Comparison of ENCODE assay signal across 8 cellular contexts in genomic region chr17:62062313-62062712, GRCh38. TPM values are rescaled to one million over a fixed set of nuclear protein-coding genes. Genes with fewer than 3 reads are reported as not detected.
DNase-seq lines count a peak whose midpoint lies in the region; ATAC-seq, FAIRE-seq and TF ChIP-seq lines count a peak whose summit lies in the region.
"Had no signal": no experiment of that assay in that cellular context is flagged by ENCODE, and none has a peak within 500 bp of the region (broad histone marks: within the 10 kb centered on the region; RNA-seq: fewer than 3 reads in every experiment).

No MANE protein-coding gene starts in this region.

- H3K9me3 ChIP-seq in PC-3 (ENCODE audit: low read length), result no peaks in the 10 kb centered on the region
- H3K9me3 ChIP-seq in endothelial cell of umbilical vein (replicated peaks; ENCODE audit: control insufficient read depth, insufficient read depth, low read length), result no peaks in the 10 kb centered on the region

- FAIRE-seq in endothelial cell of umbilical vein (lab: Jason Lieb, UNC), result peak; percentile 67

- no peaks in the 10 kb centered on the region for H3K9me2 ChIP-seq in PC-3 (replicated peaks; ENCODE audit: low read length)

- intact Hi-C loops in PC-3 (cut with micrococcal nuclease), result loop anchor here (1.0 to 10.0 kb wide), 2 partner anchors 9 to 112 kb away; no protein-coding TSS in a partner anchor
- intact Hi-C loops in endothelial cell of umbilical vein (cut with micrococcal nuclease), result loop anchor here (10.0 kb wide), 1 partner anchor 162 kb away; no protein-coding TSS in a partner anchor

- H3K9ac ChIP-seq in PC-3 (ENCODE audit: low read length) (no peak overlapping the region), endothelial cell of umbilical vein (replicated peaks; ENCODE audit: extremely low read depth, insufficient read depth, low read length) (no peak overlapping the region)

- BruUV-seq in PC-3 (replicated peaks; lab: Mats Ljungman, UMichigan) (no TSS peak), endothelial cell of umbilical vein (replicated peaks; lab: Mats Ljungman, UMichigan) (no TSS peak)

- H3K4me3 ChIP-seq in GM12865 (ENCODE audit: low read depth, low read length) (peak overlapping the region; percentile 99), PC-3 (ENCODE audit: low read length) (peak overlapping the region; percentile 93), endothelial cell of umbilical vein (replicated peaks in 1 of 3; ENCODE audit: insufficient read depth in 1 of 3, low read depth in 1 of 3, low read length in 3 of 3) (peak overlapping the region in 1 of 3 experiments; percentile 88)

- H2AFZ ChIP-seq in PC-3 (ENCODE audit: low read length), result no peak overlapping the region
- no peak overlapping the region for H2AFZ ChIP-seq in endothelial cell of umbilical vein (ENCODE audit: low read depth, low read length)

- no peaks in the 10 kb centered on the region for H3K27me3 ChIP-seq in PC-3 (ENCODE audit: low read length)
- no peaks in the 10 kb centered on the region for H3K27me3 ChIP-seq in endothelial cell of umbilical vein (ENCODE audit: control insufficient read depth in 2 of 2, insufficient read depth in 2 of 2, low read length in 2 of 2)

- peak overlapping the region; percentile 86 for H3K4me2 ChIP-seq in PC-3 (ENCODE audit: low read length)
- H3K4me2 ChIP-seq in endothelial cell of umbilical vein (ENCODE audit: insufficient read depth, low read length), result peak overlapping the region; percentile 99

- peaks cover 2% of the 10 kb centered on the region for H3K9me1 ChIP-seq in endothelial cell of umbilical vein (replicated peaks; ENCODE audit: control insufficient read depth, extremely low read depth, insufficient read depth, low read length)

- H3K36me3 ChIP-seq in PC-3 (ENCODE audit: low read depth, low read length) (peaks cover 22% of the 10 kb centered on the region), endothelial cell of umbilical vein (ENCODE audit: control insufficient read depth in 2 of 2, extremely low read depth in 1 of 2, insufficient read depth in 2 of 2, low read length in 2 of 2) (no peaks in the 10 kb centered on the region)

- ATAC-seq in PC-3 (no peak), GM21786 (IDR thresholded peaks at IDR 0.05; ENCODE audit: unreplicated experiment) (no peak), GM18868 (IDR thresholded peaks at IDR 0.05; ENCODE audit: unreplicated experiment) (no peak)

- TF ChIP-seq POLR2A in endothelial cell of umbilical vein (IDR thresholded peaks at IDR 0.05; ENCODE audit: low read depth, low read length), result no peak

- H4K20me1 ChIP-seq in PC-3 (ENCODE audit: low read length), result peaks cover 49% of the 10 kb centered on the region
- H4K20me1 ChIP-seq in endothelial cell of umbilical vein (replicated peaks; ENCODE audit: control insufficient read depth, extremely low read depth, insufficient read depth, low read length), result peaks cover 23% of the 10 kb centered on the region

- dilution Hi-C loops in endothelial cell of umbilical vein (cut with MboI; ENCODE audit: extremely low pct_ligation_motif_present, low sequenced_read_pairs), result no loop called here

- H3K4me1 ChIP-seq in PC-3 (ENCODE audit: insufficient read depth, low read length), result peaks cover 24% of the 10 kb centered on the region
- H3K4me1 ChIP-seq in endothelial cell of umbilical vein (ENCODE audit: control insufficient read depth, extremely low read depth, insufficient read depth, low read length), result peaks cover 19% of the 10 kb centered on the region

- CTCF ChIA-PET in PC-3 (lab: Charles Lee) (interaction anchor here (1.7 kb wide), 1 partner anchor 47 kb away, joined by 11 read pairs; no protein-coding TSS in a partner anchor), endothelial cell of umbilical vein (lab: Charles Lee) (interaction anchor here (1.0 to 3.6 kb wide), 4 partner anchors 9 to 427 kb away, joined by 3 to 13 read pairs (median 4); no protein-coding TSS in a partner anchor)

- H3F3A ChIP-seq in PC-3 (ENCODE audit: low read length, unreplicated experiment), result no peaks in the 10 kb centered on the region

- H3K79me2 ChIP-seq in PC-3 (ENCODE audit: low read length), result peaks cover 83% of the 10 kb centered on the region
- peaks cover 80% of the 10 kb centered on the region for H3K79me2 ChIP-seq in endothelial cell of umbilical vein (ENCODE audit: control insufficient read depth, insufficient read depth, low read length)

- TF ChIP-seq CTCF in GM12865 (IDR thresholded peaks at IDR 0.05; ENCODE audit: insufficient read depth, low read depth, low read length, missing control alignments) (no peak), PC-3 (conservative IDR thresholded peaks at IDR 0.05; ENCODE audit: low read depth, low read length) (no peak), endothelial cell of umbilical vein (IDR thresholded peaks at IDR 0.05; ENCODE audit: extremely low read depth in 1 of 2, insufficient read depth in 1 of 2, low read depth in 1 of 2, low read length in 2 of 2) (no peak)

- H3K27ac ChIP-seq in PC-3 (ENCODE audit: low read length) (no peak overlapping the region), endothelial cell of umbilical vein (ENCODE audit: insufficient read depth, low read depth, low read length) (peak overlapping the region; percentile 31)

- POLR2A ChIA-PET in PC-3 (lab: Charles Lee; ENCODE audit: unreplicated experiment), result interaction anchor here (0.6 kb wide), 1 partner anchor 44 kb away, joined by 3 read pairs; no protein-coding TSS in a partner anchor
- POLR2A ChIA-PET in endothelial cell of umbilical vein (lab: Charles Lee), result no interaction called here

- DNase-seq in GM12865 (ENCODE audit: low read depth) (no peak), PC-3 (peak; percentile 6), endothelial cell of umbilical vein (ENCODE audit: low read depth, low spot score) (peak; percentile 57), renal cortical epithelial cell (ENCODE audit: low read depth) (peak; percentile 49), NCI-H2107 treated with DMSO at 0.1 percent for 48 hours (lab: John Stamatoyannopoulos, UW; ENCODE audit: unreplicated experiment) (no peak)
- DNase-seq: activated CD4-positive, CD25-positive, alpha-beta regulatory T cell treated with anti-CD3 and anti-CD28 coated beads, Interleukin-2, amount 50 U/mL, for 72 hours had no signal

TF ChIP-seq in endothelial cell of umbilical vein, 7 proteins besides CTCF, POLR2A, EP300 and RAD21:
- TF ChIP-seq FOS (IDR thresholded peaks at IDR 0.05; ENCODE audit: borderline replicate concordance, insufficient read depth, low read length) (peak; percentile 30), JUN (IDR thresholded peaks at IDR 0.05; ENCODE audit: borderline replicate concordance, insufficient read depth, insufficient read length, low read depth) (no peak)

RNA-seq across cellular contexts. Expression of gene MED13, which starts 2.8 kb away (rescaled TPM):
- 26.0 and 36.8 TPM in 2 replicates for total RNA-seq in PC-3 (2014; rRNA removed)
- 49.6 and 52.3 TPM in 2 replicates for total RNA-seq in endothelial cell of umbilical vein
- 10.0 and 11.6 TPM in 2 replicates for polyA plus RNA-seq in endothelial cell of umbilical vein
- 12.3 and 12.6 TPM in 2 replicates for polyA plus RNA-seq in endothelial cell of umbilical vein (2011; cell fraction: cytosol; rRNA removed)
- 40.0 and 44.5 TPM in 2 replicates for polyA plus RNA-seq in endothelial cell of umbilical vein (2011; cell fraction: nucleus; rRNA removed)
- 17.1 and 21.4 TPM in 2 replicates for polyA plus RNA-seq in endothelial cell of umbilical vein (2012)
- 185 and 196 TPM in 2 replicates for polyA minus RNA-seq in endothelial cell of umbilical vein
- polyA minus RNA-seq in endothelial cell of umbilical vein (2011; cell fraction: cytosol; rRNA and poly(A)+ RNA removed), result 45.4 TPM
- 165 and 243 TPM in 2 replicates for polyA minus RNA-seq in endothelial cell of umbilical vein (2011; cell fraction: nucleus; rRNA and poly(A)+ RNA removed)
- 33.5 and 81.0 TPM in 2 replicates for total RNA-seq in renal cortical epithelial cell

Comparison
In these comparisons a context has a peak if more than half of its experiments do, and no peak if none do; other contexts are left out.
1. DNase-seq: peak in PC-3 (single experiment), endothelial cell of umbilical vein (single experiment) and renal cortical epithelial cell (single experiment); none in GM12865 (single experiment) and NCI-H2107 treated with DMSO at 0.1 percent for 48 hours (single experiment).